Comparison of ENCODE assay signal across 8 cellular contexts in genomic region chr17:64920026-64920418, GRCh38. TPM values are rescaled to one million over a fixed set of nuclear protein-coding genes. Genes with fewer than 3 reads are reported as not detected.
A peak's percentile ranks its signal among the peaks of the same experiment; 100 is the strongest.
DNase-seq lines count a peak whose midpoint lies in the region; ATAC-seq and TF ChIP-seq lines count a peak whose summit lies in the region.

No MANE protein-coding gene starts in this region.

- no peaks in the 10 kb centered on the region for H3K4me1 Mint-ChIP-seq in Calu3 (ENCODE audit: low read depth, unreplicated experiment)
- peaks cover 3 to 7% of the 10 kb centered on the region in 2 donors for H3K4me1 Mint-ChIP-seq in effector memory CD8-positive, alpha-beta T cell (ENCODE audit: low read depth in 2 of 2)
- H3K4me1 Mint-ChIP-seq in nephron: no peaks in the 10 kb centered on the region

- CTCF ChIA-PET in Calu3 (lab: Charles Lee): interaction anchor here (2.1 kb wide), 1 partner anchor 19 kb away, joined by 5 read pairs; no protein-coding TSS in a partner anchor

- TF ChIP-seq CTCF in Calu3 (IDR thresholded peaks at IDR 0.05; ENCODE audit: unreplicated experiment) (no peak), nephron (IDR thresholded peaks at IDR 0.05; ENCODE audit: unreplicated experiment in 3 of 3) (no peak)

- H3K36me3 Mint-ChIP-seq in Calu3 (ENCODE audit: insufficient read depth, unreplicated experiment) (peaks cover 18% of the 10 kb centered on the region), nephron (ENCODE audit: low read depth) (peaks cover 4% of the 10 kb centered on the region)
- peaks cover 11% of the 10 kb centered on the region for H3K36me3 Mint-ChIP-seq in effector memory CD8-positive, alpha-beta T cell (ENCODE audit: insufficient read depth)

- no peaks in the 10 kb centered on the region for H3K27me3 Mint-ChIP-seq in Calu3 (ENCODE audit: unreplicated experiment)
- H3K27me3 Mint-ChIP-seq in effector memory CD8-positive, alpha-beta T cell: no peaks in the 10 kb centered on the region
- no peaks in the 10 kb centered on the region for H3K27me3 Mint-ChIP-seq in nephron (ENCODE audit: low read depth)

- peak overlapping the region; percentile 83 for H3K27ac Mint-ChIP-seq in Calu3 (ENCODE audit: unreplicated experiment)
- H3K27ac Mint-ChIP-seq in effector memory CD8-positive, alpha-beta T cell: peak overlapping the region; percentile 93 to 94
- peak overlapping the region; percentile 92 to 95 (median 94) for H3K27ac Mint-ChIP-seq in nephron

- intact Hi-C loops in Calu3 (cut with micrococcal nuclease; ENCODE audit: unreplicated experiment): loop anchor here (10.0 kb wide), 1 partner anchor 145 kb away; no protein-coding TSS in a partner anchor

- H3K4me3 Mint-ChIP-seq in Calu3 (ENCODE audit: low read depth, unreplicated experiment): peak overlapping the region; percentile 81
- H3K4me3 Mint-ChIP-seq in effector memory CD8-positive, alpha-beta T cell: peak overlapping the region; percentile 83 to 90
- H3K4me3 Mint-ChIP-seq in nephron: peak overlapping the region; percentile 87 to 93 (median 92)

- no peak for ATAC-seq in effector memory CD8-positive, alpha-beta T cell (replicated peaks)
- no peak for ATAC-seq in HG02970 (IDR thresholded peaks at IDR 0.05; ENCODE audit: low FRiP score, unreplicated experiment)
- no peak for ATAC-seq in GM18511 (IDR thresholded peaks at IDR 0.05; ENCODE audit: unreplicated experiment)

- H3K9me3 Mint-ChIP-seq in Calu3 (ENCODE audit: low read depth, unreplicated experiment): no peaks in the 10 kb centered on the region
- H3K9me3 Mint-ChIP-seq in effector memory CD8-positive, alpha-beta T cell: no peaks in the 10 kb centered on the region
- H3K9me3 Mint-ChIP-seq in nephron: no peaks in the 10 kb centered on the region

- DNase-seq in Calu3: peak; percentile 13
- DNase-seq in OCI-M1 (lab: John Stamatoyannopoulos, UW): peak; percentile 51
- DNase-seq in effector memory CD8-positive, alpha-beta T cell: no peak
- no peak for DNase-seq in ACHN
- DNase-seq in activated CD8-positive, alpha-beta memory T cell treated with anti-CD3 and anti-CD28 coated beads, Interleukin-2, amount 50 U/mL, for 4 hours: no peak

- BruUV-seq in Calu3 (replicated peaks; lab: Mats Ljungman, UMichigan): TSS peak; percentile 34

- in situ Hi-C loops in ACHN (cut with HindIII; ENCODE audit: low pct_ligation_motif_present, low pct_unique_long_range_greater_than_20kb, low sequenced_read_pairs): no loop called here

RNA-seq across cellular contexts. Expression of gene LRRC37A3, which starts 0.7 kb away (rescaled TPM):
- 34.1 and 37.4 TPM in 2 replicates for total RNA-seq in Calu3 (2022)

Comparison
In these comparisons a context has a peak if more than half of its experiments do, and no peak if none do; other contexts are left out.
1. DNase-seq: peak in Calu3 (single experiment) and OCI-M1 (single experiment); none in effector memory CD8-positive, alpha-beta T cell (0 of 3), ACHN (single experiment) and activated CD8-positive, alpha-beta memory T cell treated with anti-CD3 and anti-CD28 coated beads, Interleukin-2, amount 50 U/mL, for 4 hours (single experiment).
2. Peak in every context shown above with its lines, with median percentiles within 50 percentile points of each other: H3K27ac Mint-ChIP-seq and H3K4me3 Mint-ChIP-seq.